ENCODE assay signal across 12 cellular contexts in genomic region chr4:159360549-159360948, GRCh38.
A peak's percentile ranks its signal among the peaks of the same experiment; 100 is the strongest.
DNase-seq lines count a peak whose midpoint lies in the region; ATAC-seq and TF ChIP-seq lines count a peak whose summit lies in the region.
"Had no signal": no experiment of that assay in that cellular context is flagged by ENCODE, and none has a peak within 500 bp of the region (broad histone marks: within the 10 kb centered on the region; RNA-seq: fewer than 3 reads in every experiment).

No MANE protein-coding gene starts in this region.

- no peak overlapping the region for H3K27ac Mint-ChIP-seq in activated T-helper 17 cell treated with anti-CD3 and anti-CD28 coated beads, Interleukin-2, amount 50 U/mL, for 72 hours

- H3K4me3 ChIP-seq in fibroblast of mammary gland (ENCODE audit: control insufficient read depth, low read depth, low read length): no peak overlapping the region
- H3K4me3 ChIP-seq: mucosa of descending colon, psoas muscle had no signal

- no peaks in the 10 kb centered on the region for H3K4me1 Mint-ChIP-seq in activated T-helper 17 cell treated with anti-CD3 and anti-CD28 coated beads, Interleukin-2, amount 50 U/mL, for 72 hours

- H3K9me3 Mint-ChIP-seq in activated T-helper 17 cell treated with anti-CD3 and anti-CD28 coated beads, Interleukin-2, amount 50 U/mL, for 72 hours: no peaks in the 10 kb centered on the region

- peak; percentile 39 for ATAC-seq in activated T-helper 17 cell treated with anti-CD3 and anti-CD28 coated beads, Interleukin-2, amount 50 U/mL, for 72 hours (replicated peaks)
- ATAC-seq in HG03139 (IDR thresholded peaks at IDR 0.05; ENCODE audit: unreplicated experiment): no peak
- no peak for ATAC-seq in GM18502 (IDR thresholded peaks at IDR 0.05; ENCODE audit: poor library complexity, unreplicated experiment)
- ATAC-seq in HG03460 (IDR thresholded peaks at IDR 0.05; ENCODE audit: unreplicated experiment): no peak
- ATAC-seq: mucosa of descending colon, psoas muscle had no signal

- peaks cover 60% of the 10 kb centered on the region for H3K36me3 Mint-ChIP-seq in activated T-helper 17 cell treated with anti-CD3 and anti-CD28 coated beads, Interleukin-2, amount 50 U/mL, for 72 hours (ENCODE audit: low read depth)

- peak; percentile 27 for DNase-seq in H4 (ENCODE audit: low spot score)
- DNase-seq in fibroblast of mammary gland (ENCODE audit: low read depth): peak; percentile 94
- DNase-seq in smooth muscle cell of the brain vasculature (ENCODE audit: low read depth, low spot score): peak; percentile 17
- DNase-seq: activated CD4-positive, CD25-positive, alpha-beta regulatory T cell; mucosa of descending colon; NCI-H1436 treated with DMSO at 0.1 percent for 48 hours; NCI-H774; psoas muscle had no signal

- no peak for TF ChIP-seq CTCF in fibroblast of mammary gland (conservative IDR thresholded peaks at IDR 0.05; ENCODE audit: control insufficient read depth, insufficient read depth, low read depth, low read length)

- no peaks in the 10 kb centered on the region for H3K27me3 Mint-ChIP-seq in activated T-helper 17 cell treated with anti-CD3 and anti-CD28 coated beads, Interleukin-2, amount 50 U/mL, for 72 hours

- H3K4me3 Mint-ChIP-seq in activated T-helper 17 cell treated with anti-CD3 and anti-CD28 coated beads, Interleukin-2, amount 50 U/mL, for 72 hours: no peak overlapping the region

Comparison
In these comparisons a context has a peak if more than half of its experiments do, and no peak if none do; other contexts are left out.
1. DNase-seq: peak in every context shown above with its lines; median percentile 94 in fibroblast of mammary gland; 27 in H4; 17 in smooth muscle cell of the brain vasculature.